ENCODE assay signal across 1 cellular context in the genomic region with DNA sequence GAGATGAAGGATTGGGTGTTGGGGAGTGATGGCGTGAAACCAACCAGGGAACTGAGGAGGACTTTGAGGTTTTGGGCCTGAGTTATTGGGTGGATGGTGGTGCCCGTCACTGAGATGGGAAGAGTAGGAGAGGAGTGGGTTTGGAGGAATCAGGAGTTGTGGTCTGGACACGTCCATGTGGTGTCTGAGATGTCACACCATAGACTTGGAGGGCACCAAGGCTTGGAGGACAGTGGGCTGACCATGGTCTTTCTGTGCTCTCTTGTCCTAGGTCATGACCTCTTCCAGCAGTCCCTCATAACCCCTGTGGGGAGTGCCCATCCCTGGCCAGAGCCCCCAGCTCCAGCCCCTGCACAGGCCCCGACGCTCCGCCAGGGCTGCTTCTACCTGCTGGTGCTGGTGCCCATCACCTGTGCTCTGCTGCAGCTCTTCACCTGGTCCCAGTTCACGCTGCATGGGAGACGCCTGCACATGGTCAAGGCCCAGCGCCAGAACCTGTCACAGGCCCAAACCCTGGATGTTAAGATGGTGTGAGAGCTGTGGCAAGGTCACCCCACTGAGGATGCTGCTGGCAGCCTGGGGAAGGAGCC.
TF ChIP-seq lines count a peak whose summit lies in the region.

No MANE protein-coding gene starts in this region.

TF ChIP-seq in A549, 52 proteins besides CTCF, POLR2A, EP300 and RAD21:
- TF ChIP-seq TP53 (CRISPR knock-in tag; IDR thresholded peaks at IDR 0.05), result no peak
- TF ChIP-seq POLR2AphosphoS2 (conservative IDR thresholded peaks at IDR 0.05; ENCODE audit: low read length), result 0 out of 2 replicates have a peak, but pooled peaks have one; percentile 28
- TF ChIP-seq ZSCAN20 (CRISPR knock-in tag; IDR thresholded peaks at IDR 0.05), result no peak
